ENCODE assay signal across 31 cellular contexts in the genomic region with DNA sequence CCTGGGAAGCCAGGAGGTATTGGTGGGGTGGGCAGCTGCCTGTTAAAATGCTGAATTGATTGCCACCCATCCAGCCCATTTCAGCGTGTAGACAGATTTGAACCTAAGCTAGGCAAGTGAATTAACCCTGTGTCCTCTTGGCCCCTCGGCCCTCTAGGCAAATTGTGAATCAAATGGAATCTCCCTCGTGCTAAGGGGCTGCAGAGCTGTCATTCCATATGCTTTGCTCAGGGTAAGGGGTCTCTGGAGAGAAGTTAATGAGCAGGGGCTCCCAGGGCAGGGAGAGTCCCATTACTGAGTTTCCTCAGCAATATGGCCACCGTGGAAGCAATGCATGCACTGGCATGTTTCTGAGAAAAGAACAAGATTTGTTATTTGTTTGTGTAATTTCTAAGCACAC.
"Had no signal": no experiment of that assay in that cellular context is flagged by ENCODE, and none has a peak within 500 bp of the region (broad histone marks: within the 10 kb centered on the region; RNA-seq: fewer than 3 reads in every experiment).

No MANE protein-coding gene starts in this region.

- H3K4me1 ChIP-seq: ascending aorta had no signal

- DNase-seq: activated B cell treated with CpG ODN at 0.5 μM for 24 hours; activated CD4-positive, alpha-beta memory T cell treated with anti-CD3 and anti-CD28 coated beads for 36 hours; activated CD4-positive, alpha-beta T cell treated with anti-CD3 and anti-CD28 coated beads for 4 hours; activated CD4-positive, alpha-beta T cell treated with anti-CD3 and anti-CD28 coated beads, Interleukin-2, amount 10 ng/mL, durations not matched to agents 24 days and 14 days; activated CD4-positive, alpha-beta T cell treated with anti-CD3 and anti-CD28 coated beads, Interleukin-2, amount 50 U/mL, for 1 hour; activated CD4-positive, alpha-beta T cell treated with anti-CD3 and anti-CD28 coated beads, Interleukin-2, amount 50 U/mL, for 4 hours; activated CD4-positive, CD25-positive, alpha-beta regulatory T cell treated with anti-CD3 and anti-CD28 coated beads, Interleukin-2, amount 50 U/mL, for 72 hours; activated CD8-positive, alpha-beta memory T cell treated with anti-CD3 and anti-CD28 coated beads, Interleukin-2, amount 50 U/mL, for 4 hours; activated CD8-positive, alpha-beta T cell treated with anti-CD3 and anti-CD28 coated beads for 36 hours; activated effector memory CD4-positive, alpha-beta T cell treated with anti-CD3 and anti-CD28 coated beads, Interleukin-2, amount 50 U/mL, for 16 hours; activated gamma-delta T cell treated with Interleukin-2 at 50 U/mL for 16 hours; activated naive CD4-positive, alpha-beta T cell; activated naive CD4-positive, alpha-beta T cell treated with anti-CD3 and anti-CD28 coated beads for 36 hours; activated naive CD4-positive, alpha-beta T cell treated with anti-CD3 and anti-CD28 coated beads, Interleukin-2, amount 50 U/mL, for 16 hours; activated naive CD8-positive, alpha-beta T cell treated with anti-CD3 and anti-CD28 coated beads for 36 hours; activated T-cell treated with anti-CD3 and anti-CD28 coated beads for 4 hours; activated T-cell treated with anti-CD3 and anti-CD28 coated beads, Interleukin-2, amount 50 U/mL, for 1 hour; activated T-cell treated with anti-CD3 and anti-CD28 coated beads, Interleukin-2, amount 50 U/mL, for 4 hours; activated T-cell treated with anti-CD3 and anti-CD28 coated beads, Interleukin-2, amount 50 U/mL, for 72 hours; adrenal gland; amniotic stem cell; anterior cingulate cortex; caudate nucleus; T-helper 1 cell; T-helper 2 cell; T-helper 9 cell had no signal

- H3K4me3 ChIP-seq: adrenal gland, ascending aorta, cardiac muscle cell had no signal

- H3K27me3 ChIP-seq: ascending aorta had no signal

- H3K27ac ChIP-seq: adrenal gland, ascending aorta, cardiac muscle cell, VCaP had no signal

- H3K9me3 ChIP-seq: adrenal gland, ascending aorta had no signal

- H3K36me3 ChIP-seq: adrenal gland, ascending aorta, cardiac muscle cell had no signal

- ATAC-seq: activated CD8-positive, alpha-beta T cell treated with anti-CD3 and anti-CD28 coated beads for 36 hours; activated naive CD4-positive, alpha-beta T cell treated with anti-CD3 and anti-CD28 coated beads, Interleukin-2, amount 50 U/mL, for 72 hours; activated T-cell treated with anti-CD3 and anti-CD28 coated beads, Interleukin-2, amount 50 U/mL, for 4 hours; activated T-cell treated with anti-CD3 and anti-CD28 coated beads, Interleukin-2, amount 50 U/mL, for 72 hours; activated T-helper 17 cell treated with anti-CD3 and anti-CD28 coated beads, Interleukin-2, amount 50 U/mL, for 72 hours had no signal
